ENCODE assay signal across 19 cellular contexts in the genomic region with DNA sequence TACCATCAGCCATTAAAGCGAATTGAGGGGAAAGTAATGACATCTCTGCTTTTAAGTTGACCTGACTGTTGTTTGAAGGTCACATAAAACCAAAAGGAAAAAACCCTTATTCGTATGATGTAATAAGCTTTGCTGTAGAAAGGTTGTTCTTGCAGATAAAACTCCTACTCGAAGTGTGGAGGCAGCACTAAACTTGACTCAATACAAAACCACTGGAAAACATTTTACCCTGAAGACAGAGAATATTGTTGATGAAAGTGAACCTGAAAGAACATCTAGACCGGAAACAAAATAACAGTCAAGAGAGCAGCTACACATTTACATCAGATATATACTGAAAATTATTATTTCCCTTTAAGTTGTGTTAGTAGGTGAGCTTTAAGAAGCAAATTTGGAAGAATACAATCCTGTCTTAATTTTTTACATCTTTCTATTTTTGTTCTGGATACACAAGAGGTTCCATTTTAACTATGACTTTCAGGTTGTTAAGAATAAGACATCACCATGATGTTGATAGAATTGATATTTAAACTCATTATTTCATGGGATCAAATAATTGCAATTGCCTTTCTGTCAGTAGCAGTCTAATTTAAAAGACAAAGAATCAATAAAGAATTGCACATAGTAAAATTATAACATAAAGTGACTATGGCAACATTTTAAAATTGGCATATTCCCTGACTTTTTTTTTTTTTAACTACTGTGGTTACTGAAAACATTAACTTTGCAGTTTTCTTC. TPM values are rescaled to one million over a fixed set of nuclear protein-coding genes. Genes with fewer than 3 reads are reported as not detected.
DNase-seq lines count a peak whose midpoint lies in the region; ATAC-seq and TF ChIP-seq lines count a peak whose summit lies in the region.
"Had no signal": no experiment of that assay in that cellular context is flagged by ENCODE, and none has a peak within 500 bp of the region (broad histone marks: within the 10 kb centered on the region; RNA-seq: fewer than 3 reads in every experiment).

No MANE protein-coding gene starts in this region.

- H3K4me1 ChIP-seq in HUES48 (ENCODE audit: control insufficient read depth, insufficient read depth, low read length), result peaks cover 92% of the 10 kb centered on the region

- peaks cover 80% of the 10 kb centered on the region for H3K4me1 Mint-ChIP-seq in WTC11
- no peaks in the 10 kb centered on the region for H3K4me1 Mint-ChIP-seq in stimulated activated effector memory CD8-positive, alpha-beta T cell treated with anti-CD3 and anti-CD28 coated beads, Interleukin-12 subunit alpha, Interleukin-12 subunit beta, amount 100 ng/mL, for 72 hours

- H3K9me3 ChIP-seq in HUES48 (ENCODE audit: control insufficient read depth, insufficient read depth, low read length), result no peaks in the 10 kb centered on the region
- H3K9me3 ChIP-seq: BLaER1 had no signal

- H3K9me3 Mint-ChIP-seq in WTC11, result no peaks in the 10 kb centered on the region
- no peaks in the 10 kb centered on the region for H3K9me3 Mint-ChIP-seq in stimulated activated effector memory CD8-positive, alpha-beta T cell treated with anti-CD3 and anti-CD28 coated beads, Interleukin-12 subunit alpha, Interleukin-12 subunit beta, amount 100 ng/mL, for 72 hours
- H3K9me3 Mint-ChIP-seq: effector memory CD8-positive, alpha-beta T cell had no signal

- H3K4me3 Mint-ChIP-seq in WTC11, result peak overlapping the region; percentile 40
- no peak overlapping the region for H3K4me3 Mint-ChIP-seq in stimulated activated effector memory CD8-positive, alpha-beta T cell treated with anti-CD3 and anti-CD28 coated beads, Interleukin-12 subunit alpha, Interleukin-12 subunit beta, amount 100 ng/mL, for 72 hours
- H3K4me3 Mint-ChIP-seq: effector memory CD8-positive, alpha-beta T cell; T-helper 17 cell had no signal

- no peak overlapping the region for H3K9ac ChIP-seq in HUES48 (ENCODE audit: low read depth, low read length)
- H3K9ac ChIP-seq: BLaER1, GM23248 had no signal

- CTCF ChIA-PET in WTC11 (lab: Charles Lee), result no interaction called here

- H3K4me3 ChIP-seq in HUES48 (ENCODE audit: low read depth, low read length), result peak overlapping the region; percentile 14; the same call in 1 of the 2 replicates
- no peak overlapping the region for H3K4me3 ChIP-seq in fibroblast of the aortic adventitia (ENCODE audit: low read depth, low read length)
- H3K4me3 ChIP-seq: BLaER1, GM23248 had no signal

- POLR2A ChIA-PET in WTC11 (lab: Charles Lee), result no interaction called here

- TF ChIP-seq CTCF in WTC11 (IDR thresholded peaks at IDR 0.05) (no peak), fibroblast of the aortic adventitia (IDR thresholded peaks at IDR 0.05; ENCODE audit: insufficient read depth, low read length) (no peak)

- no peak for DNase-seq in WTC11 (ENCODE audit: low spot score)
- DNase-seq in fibroblast of the aortic adventitia (ENCODE audit: low read depth), result peak; percentile 27
- no peak for DNase-seq in stimulated activated effector memory CD8-positive, alpha-beta T cell treated with anti-CD3 and anti-CD28 coated beads, Interleukin-12 subunit alpha, Interleukin-12 subunit beta, amount 100 ng/mL, for 72 hours (ENCODE audit: low spot score in 2 of 2)
- no peak for DNase-seq in NCI-H1048 (lab: John Stamatoyannopoulos, UW)
- DNase-seq in stimulated activated CD4-positive, alpha-beta T cell treated with anti-CD3 and anti-CD28 coated beads, Interleukin-1b, Interleukin-23, amount 100 ng/mL, for 48 hours, result no peak
- DNase-seq in NK-92 (lab: John Stamatoyannopoulos, UW; ENCODE audit: unreplicated experiment), result no peak
- DNase-seq: activated effector memory CD4-positive, alpha-beta T cell treated with Interleukin-2 at 50 U/mL for 16 hours; effector memory CD8-positive, alpha-beta T cell; foreskin melanocyte; GF-D8; GM23248; Kasumi-1; left ventricle myocardium superior; NCI-H1436; Right ventricle myocardium superior; stimulated activated CD4-positive, alpha-beta T cell treated with anti-CD3 and anti-CD28 coated beads, Interleukin-4, amount 100 ng/mL, for 24 hours; T-helper 17 cell had no signal

- 0 out of 2 replicates have a peak, but pooled peaks cover 2% of the 10 kb centered on the region for H3K36me3 ChIP-seq in HUES48 (ENCODE audit: control insufficient read depth, insufficient read depth, low read length)
- H3K36me3 ChIP-seq: BLaER1 had no signal

- no peak overlapping the region for H3K27ac ChIP-seq in HUES48 (ENCODE audit: low read depth, low read length)
- H3K27ac ChIP-seq: BLaER1, GM23248 had no signal

- no peaks in the 10 kb centered on the region for H3K27me3 ChIP-seq in HUES48 (ENCODE audit: control insufficient read depth, insufficient read depth, low read length)

- no peaks in the 10 kb centered on the region for H3K27me3 Mint-ChIP-seq in WTC11 (ENCODE audit: low read depth)

- H3K36me3 Mint-ChIP-seq in WTC11, result peaks cover 3% of the 10 kb centered on the region; the same call in 1 of the 2 replicates
- H3K36me3 Mint-ChIP-seq in stimulated activated effector memory CD8-positive, alpha-beta T cell treated with anti-CD3 and anti-CD28 coated beads, Interleukin-12 subunit alpha, Interleukin-12 subunit beta, amount 100 ng/mL, for 72 hours, result no peaks in the 10 kb centered on the region

- H3K27ac Mint-ChIP-seq in WTC11, result peak overlapping the region; percentile 60
- H3K27ac Mint-ChIP-seq in stimulated activated effector memory CD8-positive, alpha-beta T cell treated with anti-CD3 and anti-CD28 coated beads, Interleukin-12 subunit alpha, Interleukin-12 subunit beta, amount 100 ng/mL, for 72 hours, result no peak overlapping the region
- H3K27ac Mint-ChIP-seq: effector memory CD8-positive, alpha-beta T cell; T-helper 17 cell had no signal

- ATAC-seq in WTC11, result no peak
- peak; percentile 60 for ATAC-seq in stimulated activated effector memory CD8-positive, alpha-beta T cell treated with anti-CD3 and anti-CD28 coated beads, Interleukin-12 subunit alpha, Interleukin-12 subunit beta, amount 100 ng/mL, for 72 hours
- ATAC-seq: effector memory CD8-positive, alpha-beta T cell; left ventricle myocardium superior; T-helper 17 cell had no signal

TF ChIP-seq in WTC11, 78 proteins besides CTCF, POLR2A, EP300 and RAD21:
- no peak for TF ChIP-seq MYBL2 (CRISPR knock-in tag; IDR thresholded peaks at IDR 0.05)
- TF ChIP-seq, protein P1, sequence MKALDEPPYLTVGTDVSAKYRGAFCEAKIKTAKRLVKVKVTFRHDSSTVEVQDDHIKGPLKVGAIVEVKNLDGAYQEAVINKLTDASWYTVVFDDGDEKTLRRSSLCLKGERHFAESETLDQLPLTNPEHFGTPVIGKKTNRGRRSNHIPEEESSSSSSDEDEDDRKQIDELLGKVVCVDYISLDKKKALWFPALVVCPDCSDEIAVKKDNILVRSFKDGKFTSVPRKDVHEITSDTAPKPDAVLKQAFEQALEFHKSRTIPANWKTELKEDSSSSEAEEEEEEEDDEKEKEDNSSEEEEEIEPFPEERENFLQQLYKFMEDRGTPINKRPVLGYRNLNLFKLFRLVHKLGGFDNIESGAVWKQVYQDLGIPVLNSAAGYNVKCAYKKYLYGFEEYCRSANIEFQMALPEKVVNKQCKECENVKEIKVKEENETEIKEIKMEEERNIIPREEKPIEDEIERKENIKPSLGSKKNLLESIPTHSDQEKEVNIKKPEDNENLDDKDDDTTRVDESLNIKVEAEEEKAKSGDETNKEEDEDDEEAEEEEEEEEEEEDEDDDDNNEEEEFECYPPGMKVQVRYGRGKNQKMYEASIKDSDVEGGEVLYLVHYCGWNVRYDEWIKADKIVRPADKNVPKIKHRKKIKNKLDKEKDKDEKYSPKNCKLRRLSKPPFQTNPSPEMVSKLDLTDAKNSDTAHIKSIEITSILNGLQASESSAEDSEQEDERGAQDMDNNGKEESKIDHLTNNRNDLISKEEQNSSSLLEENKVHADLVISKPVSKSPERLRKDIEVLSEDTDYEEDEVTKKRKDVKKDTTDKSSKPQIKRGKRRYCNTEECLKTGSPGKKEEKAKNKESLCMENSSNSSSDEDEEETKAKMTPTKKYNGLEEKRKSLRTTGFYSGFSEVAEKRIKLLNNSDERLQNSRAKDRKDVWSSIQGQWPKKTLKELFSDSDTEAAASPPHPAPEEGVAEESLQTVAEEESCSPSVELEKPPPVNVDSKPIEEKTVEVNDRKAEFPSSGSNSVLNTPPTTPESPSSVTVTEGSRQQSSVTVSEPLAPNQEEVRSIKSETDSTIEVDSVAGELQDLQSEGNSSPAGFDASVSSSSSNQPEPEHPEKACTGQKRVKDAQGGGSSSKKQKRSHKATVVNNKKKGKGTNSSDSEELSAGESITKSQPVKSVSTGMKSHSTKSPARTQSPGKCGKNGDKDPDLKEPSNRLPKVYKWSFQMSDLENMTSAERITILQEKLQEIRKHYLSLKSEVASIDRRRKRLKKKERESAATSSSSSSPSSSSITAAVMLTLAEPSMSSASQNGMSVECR (CRISPR knock-in tag; IDR thresholded peaks at IDR 0.05; ENCODE audit: borderline replicate concordance), result no peak
- no peak for TF ChIP-seq KAT7 (CRISPR knock-in tag; IDR thresholded peaks at IDR 0.05; ENCODE audit: borderline replicate concordance)
TF ChIP-seq in WTC11: peak in this region for 0.

RNA-seq across cellular contexts. Expression of a gene that starts 6.4 kb away (rescaled TPM):
- 74.9 to 81.4 TPM (median 76.6 TPM) in 3 replicates for total RNA-seq in WTC11 (2021)
- total RNA-seq in fibroblast of the aortic adventitia (ENCODE audit: low replicate concordance), result 5.8 and 75.7 TPM in 2 replicates
